In the genomic region with DNA sequence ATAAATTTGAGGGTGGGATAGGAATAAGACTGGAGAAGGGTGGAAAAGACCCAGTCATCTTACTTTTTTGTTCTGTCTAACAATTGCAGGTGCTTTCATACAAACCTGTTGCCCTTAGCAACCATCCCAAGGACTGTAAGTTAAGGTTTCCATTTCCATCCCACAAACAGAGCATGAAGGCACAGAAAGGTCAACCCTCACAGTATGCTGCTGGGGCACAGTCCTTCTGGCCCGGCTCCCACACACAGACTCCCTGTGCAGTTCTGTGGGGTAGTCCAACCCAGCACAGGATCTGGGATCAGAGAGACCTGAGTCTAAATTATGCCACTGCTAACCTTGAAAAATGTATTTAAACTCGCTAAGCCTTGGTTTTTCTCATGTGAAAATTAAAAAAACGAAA, we compare ENCODE assay signal across 15 cellular contexts. TPM values are rescaled to one million over a fixed set of nuclear protein-coding genes. Genes with fewer than 3 reads are reported as not detected.
DNase-seq lines count a peak whose midpoint lies in the region; ATAC-seq and TF ChIP-seq lines count a peak whose summit lies in the region.
"Had no signal": no experiment of that assay in that cellular context is flagged by ENCODE, and none has a peak within 500 bp of the region (broad histone marks: within the 10 kb centered on the region; RNA-seq: fewer than 3 reads in every experiment).

No MANE protein-coding gene starts in this region.

- peak overlapping the region; percentile 74 for H3K4me3 Mint-ChIP-seq in activated CD4-positive, alpha-beta T cell treated with anti-CD3 and anti-CD28 coated beads, Interleukin-2, amount 10 ng/mL, durations not matched to agents 24 days and 14 days
- H3K4me3 Mint-ChIP-seq in central memory CD8-positive, alpha-beta T cell, result peak overlapping the region; percentile 70
- H3K4me3 Mint-ChIP-seq in stimulated activated memory B cell treated with anti-CD40 and anti-IgM and Interleukin-4, amounts not matched to agents 10 μg/mL and 1 μg/mL and 100 μg/mL, for 72 hours, result no peak overlapping the region

- H3K27me3 ChIP-seq in dorsolateral prefrontal cortex, result peaks cover 0 to 4% (median 0%) of the 10 kb centered on the region in 45 donors
- H3K27me3 ChIP-seq: tibial nerve had no signal

- H3K27ac ChIP-seq in dorsolateral prefrontal cortex, result no peak overlapping the region
- H3K27ac ChIP-seq: SK-N-MC had no signal

- H3K4me3 ChIP-seq in dorsolateral prefrontal cortex, result no peak overlapping the region
- H3K4me3 ChIP-seq: SK-N-MC, tibial nerve had no signal

- H3K9me3 Mint-ChIP-seq in activated CD4-positive, alpha-beta T cell treated with anti-CD3 and anti-CD28 coated beads, Interleukin-2, amount 10 ng/mL, durations not matched to agents 24 days and 14 days, result no peaks in the 10 kb centered on the region
- H3K9me3 Mint-ChIP-seq in central memory CD8-positive, alpha-beta T cell, result no peaks in the 10 kb centered on the region
- H3K9me3 Mint-ChIP-seq in stimulated activated memory B cell treated with anti-CD40 and anti-IgM and Interleukin-4, amounts not matched to agents 10 μg/mL and 1 μg/mL and 100 μg/mL, for 72 hours, result no peaks in the 10 kb centered on the region

- TF ChIP-seq CTCF in dorsolateral prefrontal cortex (IDR thresholded peaks at IDR 0.05 in 54 of 56, conservative IDR thresholded peaks at IDR 0.05 in 2 of 56; ENCODE audit: low read depth in 1 of 56, partially characterized antibody in 56 of 56), result no peak

- DNase-seq in activated CD4-positive, alpha-beta T cell treated with anti-CD3 and anti-CD28 coated beads, Interleukin-2, amount 10 ng/mL, durations not matched to agents 24 days and 14 days, result no peak
- no peak for DNase-seq in activated CD4-positive, alpha-beta T cell treated with anti-CD3 and anti-CD28 coated beads, Interleukin-2, amount 50 U/mL, for 4 hours
- peak; percentile 12 for DNase-seq in NCI-H69 (lab: John Stamatoyannopoulos, UW)
- no peak for DNase-seq in central memory CD8-positive, alpha-beta T cell (ENCODE audit: low spot score in 2 of 2)
- no peak for DNase-seq in effector CD4-positive, alpha-beta T cell
- DNase-seq in dorsolateral prefrontal cortex, result no peak
- DNase-seq: ACHN, Kasumi-1, NCI-H187 treated with DMSO at 0.1 percent for 48 hours, nucleus accumbens, small intestine had no signal

- H3K36me3 Mint-ChIP-seq in activated CD4-positive, alpha-beta T cell treated with anti-CD3 and anti-CD28 coated beads, Interleukin-2, amount 10 ng/mL, durations not matched to agents 24 days and 14 days (ENCODE audit: low read depth), result no peaks in the 10 kb centered on the region
- peaks cover 16% of the 10 kb centered on the region for H3K36me3 Mint-ChIP-seq in central memory CD8-positive, alpha-beta T cell (ENCODE audit: insufficient read depth)
- H3K36me3 Mint-ChIP-seq in stimulated activated memory B cell treated with anti-CD40 and anti-IgM and Interleukin-4, amounts not matched to agents 10 μg/mL and 1 μg/mL and 100 μg/mL, for 72 hours, result no peaks in the 10 kb centered on the region

- intact Hi-C loops in activated CD4-positive, alpha-beta T cell treated with anti-CD3 and anti-CD28 coated beads, Interleukin-2, amount 10 ng/mL, durations not matched to agents 24 days and 14 days (cut with micrococcal nuclease), result no loop called here
- intact Hi-C loops in dorsolateral prefrontal cortex (cut with DNase I), result no loop called here

- H3K27ac Mint-ChIP-seq in activated CD4-positive, alpha-beta T cell treated with anti-CD3 and anti-CD28 coated beads, Interleukin-2, amount 10 ng/mL, durations not matched to agents 24 days and 14 days, result peak overlapping the region; percentile 93
- peak overlapping the region; percentile 97 for H3K27ac Mint-ChIP-seq in central memory CD8-positive, alpha-beta T cell (ENCODE audit: low read depth)
- peak overlapping the region; percentile 93 for H3K27ac Mint-ChIP-seq in stimulated activated memory B cell treated with anti-CD40 and anti-IgM and Interleukin-4, amounts not matched to agents 10 μg/mL and 1 μg/mL and 100 μg/mL, for 72 hours

- peaks cover 76% of the 10 kb centered on the region for H3K4me1 Mint-ChIP-seq in activated CD4-positive, alpha-beta T cell treated with anti-CD3 and anti-CD28 coated beads, Interleukin-2, amount 10 ng/mL, durations not matched to agents 24 days and 14 days
- peaks cover 85% of the 10 kb centered on the region for H3K4me1 Mint-ChIP-seq in central memory CD8-positive, alpha-beta T cell
- H3K4me1 Mint-ChIP-seq in stimulated activated memory B cell treated with anti-CD40 and anti-IgM and Interleukin-4, amounts not matched to agents 10 μg/mL and 1 μg/mL and 100 μg/mL, for 72 hours, result peaks cover 85% of the 10 kb centered on the region

- H3K27me3 Mint-ChIP-seq in activated CD4-positive, alpha-beta T cell treated with anti-CD3 and anti-CD28 coated beads, Interleukin-2, amount 10 ng/mL, durations not matched to agents 24 days and 14 days, result no peaks in the 10 kb centered on the region
- H3K27me3 Mint-ChIP-seq in central memory CD8-positive, alpha-beta T cell, result no peaks in the 10 kb centered on the region
- no peaks in the 10 kb centered on the region for H3K27me3 Mint-ChIP-seq in stimulated activated memory B cell treated with anti-CD40 and anti-IgM and Interleukin-4, amounts not matched to agents 10 μg/mL and 1 μg/mL and 100 μg/mL, for 72 hours

- ATAC-seq in central memory CD8-positive, alpha-beta T cell (replicated peaks; ENCODE audit: extremely low read depth, poor library complexity, severe bottlenecking), result no peak
- ATAC-seq in stimulated activated memory B cell treated with anti-CD40 and anti-IgM and Interleukin-4, amounts not matched to agents 10 μg/mL and 1 μg/mL and 100 μg/mL, for 72 hours, result no peak
- ATAC-seq in HG02623 (IDR thresholded peaks at IDR 0.05; ENCODE audit: unreplicated experiment), result no peak

RNA-seq across cellular contexts. Expression of gene ETS1, which starts 38.4 kb away (rescaled TPM):
- 449 and 454 TPM in 2 replicates for total RNA-seq in activated CD4-positive, alpha-beta T cell treated with anti-CD3 and anti-CD28 coated beads, Interleukin-2, amount 10 ng/mL, durations not matched to agents 24 days and 14 days
- total RNA-seq in dorsolateral prefrontal cortex, result 10 to 100 TPM in 119 of 120 experiments, 1 to 10 TPM in 1; 9.6 to 30.0 (median 15.3) TPM

Comparison
In these comparisons a context has a peak if more than half of its experiments do, and no peak if none do; other contexts are left out.
1. RNA of gene ETS1, which starts 38.4 kb away (total RNA-seq): 449 to 454 TPM in activated CD4-positive, alpha-beta T cell treated with anti-CD3 and anti-CD28 coated beads, Interleukin-2, amount 10 ng/mL, durations not matched to agents 24 days and 14 days; 9.6 to 30.0 TPM in dorsolateral prefrontal cortex; every median in the first group is over 10 times any median in the second.
2. Peak in every context shown above with its lines, with median percentiles within 50 percentile points of each other: H3K27ac Mint-ChIP-seq.